2 cellular contexts compared by ENCODE assay signal in genomic region chr20:15113374-15113773, GRCh38.
TF ChIP-seq lines count a peak whose summit lies in the region.

No MANE protein-coding gene starts in this region.

TF ChIP-seq in SK-N-SH, 30 proteins besides CTCF, POLR2A, EP300 and RAD21 (continued from another document):
- TF ChIP-seq FOXJ3 (CRISPR knock-in tag; IDR thresholded peaks at IDR 0.05): no peak
- no peak for TF ChIP-seq TAF1 (IDR thresholded peaks at IDR 0.05; ENCODE audit: borderline replicate concordance, low read depth, low read length)
- TF ChIP-seq TCF12 (IDR thresholded peaks at IDR 0.05): no peak

TF ChIP-seq in SK-N-SH treated with all-trans-retinoic acid at 6 μM for 48 hours, 23 proteins besides CTCF, POLR2A, EP300 and RAD21 (continued from another document):
- TF ChIP-seq ZNF565 (CRISPR knock-in tag; conservative IDR thresholded peaks at IDR 0.05; ENCODE audit: low read depth): no peak
- no peak for TF ChIP-seq ZNF8 (CRISPR knock-in tag; IDR thresholded peaks at IDR 0.05)
- TF ChIP-seq, protein P1, sequence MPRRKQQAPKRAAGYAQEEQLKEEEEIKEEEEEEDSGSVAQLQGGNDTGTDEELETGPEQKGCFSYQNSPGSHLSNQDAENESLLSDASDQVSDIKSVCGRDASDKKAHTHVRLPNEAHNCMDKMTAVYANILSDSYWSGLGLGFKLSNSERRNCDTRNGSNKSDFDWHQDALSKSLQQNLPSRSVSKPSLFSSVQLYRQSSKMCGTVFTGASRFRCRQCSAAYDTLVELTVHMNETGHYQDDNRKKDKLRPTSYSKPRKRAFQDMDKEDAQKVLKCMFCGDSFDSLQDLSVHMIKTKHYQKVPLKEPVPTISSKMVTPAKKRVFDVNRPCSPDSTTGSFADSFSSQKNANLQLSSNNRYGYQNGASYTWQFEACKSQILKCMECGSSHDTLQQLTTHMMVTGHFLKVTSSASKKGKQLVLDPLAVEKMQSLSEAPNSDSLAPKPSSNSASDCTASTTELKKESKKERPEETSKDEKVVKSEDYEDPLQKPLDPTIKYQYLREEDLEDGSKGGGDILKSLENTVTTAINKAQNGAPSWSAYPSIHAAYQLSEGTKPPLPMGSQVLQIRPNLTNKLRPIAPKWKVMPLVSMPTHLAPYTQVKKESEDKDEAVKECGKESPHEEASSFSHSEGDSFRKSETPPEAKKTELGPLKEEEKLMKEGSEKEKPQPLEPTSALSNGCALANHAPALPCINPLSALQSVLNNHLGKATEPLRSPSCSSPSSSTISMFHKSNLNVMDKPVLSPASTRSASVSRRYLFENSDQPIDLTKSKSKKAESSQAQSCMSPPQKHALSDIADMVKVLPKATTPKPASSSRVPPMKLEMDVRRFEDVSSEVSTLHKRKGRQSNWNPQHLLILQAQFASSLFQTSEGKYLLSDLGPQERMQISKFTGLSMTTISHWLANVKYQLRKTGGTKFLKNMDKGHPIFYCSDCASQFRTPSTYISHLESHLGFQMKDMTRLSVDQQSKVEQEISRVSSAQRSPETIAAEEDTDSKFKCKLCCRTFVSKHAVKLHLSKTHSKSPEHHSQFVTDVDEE (CRISPR knock-in tag; IDR thresholded peaks at IDR 0.05): no peak
- TF ChIP-seq OSR1 (CRISPR knock-in tag; IDR thresholded peaks at IDR 0.05): no peak
- TF ChIP-seq ZC3H10 (CRISPR knock-in tag; IDR thresholded peaks at IDR 0.05): no peak
- no peak for TF ChIP-seq CSDC2 (CRISPR knock-in tag; IDR thresholded peaks at IDR 0.05)
